Comparison of ENCODE assay signal across 18 cellular contexts in the genomic region with DNA sequence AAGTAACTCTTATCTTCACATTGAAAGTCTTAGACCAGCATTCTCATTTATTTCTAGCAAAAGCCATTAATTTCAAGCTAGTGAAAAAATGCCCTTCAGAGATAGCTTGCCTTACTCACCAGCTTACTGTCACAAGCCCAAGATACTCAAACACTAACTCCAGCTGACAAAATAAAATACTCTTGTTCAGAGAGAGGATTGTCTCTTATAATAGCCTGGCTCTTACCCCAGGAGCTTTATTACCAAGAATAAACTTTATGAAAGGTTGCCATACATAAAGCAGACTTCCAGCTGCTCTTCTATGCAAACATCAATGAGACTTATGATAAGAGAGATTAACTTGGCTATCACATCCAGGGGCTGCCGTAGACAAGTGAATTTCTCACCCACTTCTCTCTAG. TPM values are rescaled to one million over a fixed set of nuclear protein-coding genes. Genes with fewer than 3 reads are reported as not detected.
A peak's percentile ranks its signal among the peaks of the same experiment; 100 is the strongest.
DNase-seq lines count a peak whose midpoint lies in the region; ATAC-seq, FAIRE-seq and TF ChIP-seq lines count a peak whose summit lies in the region.
"Had no signal": no experiment of that assay in that cellular context is flagged by ENCODE, and none has a peak within 500 bp of the region (broad histone marks: within the 10 kb centered on the region; RNA-seq: fewer than 3 reads in every experiment).

No MANE protein-coding gene starts in this region.

- H3K9me3 ChIP-seq in A673 (ENCODE audit: low read depth, low read length, poor library complexity, severe bottlenecking) (no peaks in the 10 kb centered on the region), left ventricle myocardium inferior (replicated peaks) (no peaks in the 10 kb centered on the region), kidney (ENCODE audit: control insufficient read depth in 1 of 2, low read length in 2 of 2) (no peaks in the 10 kb centered on the region)
- H3K9me3 ChIP-seq: MG63, sigmoid colon, SJSA1, uterus had no signal

- H3K36me3 ChIP-seq in A673 (ENCODE audit: insufficient read depth, low read length, poor library complexity, severe bottlenecking) (no peaks in the 10 kb centered on the region), left ventricle myocardium inferior (peaks cover under 1% of the 10 kb centered on the region), kidney (ENCODE audit: control insufficient read depth in 1 of 2, insufficient read depth in 2 of 2, low read length in 2 of 2) (no peaks in the 10 kb centered on the region)
- H3K36me3 ChIP-seq: SJSA1, uterus had no signal

- BruUV-seq in A673 (replicated peaks; lab: Mats Ljungman, UMichigan): no TSS peak

- H3K27me3 ChIP-seq in A673 (replicated peaks; ENCODE audit: insufficient read depth, low read depth, low read length, poor library complexity) (no peaks in the 10 kb centered on the region), left ventricle myocardium inferior (ENCODE audit: low read depth) (no peaks in the 10 kb centered on the region)
- H3K27me3 ChIP-seq: foreskin keratinocyte, MG63, sigmoid colon, SJSA1, uterus had no signal

- CTCF ChIA-PET in A673 (lab: Charles Lee): interaction anchor here (0.5 kb wide), 1 partner anchor 139 kb away, joined by 7 read pairs; no protein-coding TSS in a partner anchor

- FAIRE-seq in kidney (lab: Jason Lieb, UNC): no peak
- FAIRE-seq: endometrium had no signal

- no peak overlapping the region for H3K9ac ChIP-seq in kidney (ENCODE audit: low read length in 2 of 2)

- ATAC-seq in GM21526 (IDR thresholded peaks at IDR 0.05; ENCODE audit: low FRiP score, unreplicated experiment): no peak
- ATAC-seq: foreskin keratinocyte had no signal

- TF ChIP-seq CTCF in A673 (conservative IDR thresholded peaks at IDR 0.05; ENCODE audit: low read depth, low read length): no peak
- TF ChIP-seq CTCF in LNCaP clone FGC (IDR thresholded peaks at IDR 0.05; ENCODE audit: control insufficient read depth, extremely low read depth, insufficient read depth): no peak
- no peak for TF ChIP-seq CTCF in left ventricle myocardium inferior (IDR thresholded peaks at IDR 0.05; ENCODE audit: borderline replicate concordance)
- no peak for TF ChIP-seq CTCF in kidney (IDR thresholded peaks at IDR 0.05; ENCODE audit: borderline replicate concordance, extremely low read depth, insufficient read depth)

- no peak overlapping the region for H3K27ac ChIP-seq in A673 (ENCODE audit: low read depth, low read length, poor library complexity, severe bottlenecking)
- H3K27ac ChIP-seq in left ventricle myocardium inferior (replicated peaks): peak overlapping the region; percentile 75
- no peak overlapping the region for H3K27ac ChIP-seq in kidney (ENCODE audit: low read depth in 2 of 2, low read length in 2 of 2)
- H3K27ac ChIP-seq: foreskin keratinocyte, SJSA1, uterus had no signal

- DNase-seq in A673 (ENCODE audit: low spot score) (peak; percentile 45), LNCaP clone FGC (ENCODE audit: low read depth) (peak; percentile 56), SHP77 treated with DMSO at 0.1 percent for 48 hours (lab: John Stamatoyannopoulos, UW) (peak; percentile 61), left ventricle myocardium inferior (no peak), GM19238 (ENCODE audit: insufficient read length, low spot score) (no peak), NCI-H128 (lab: John Stamatoyannopoulos, UW; ENCODE audit: unreplicated experiment) (no peak), kidney (no peak)
- DNase-seq: activated effector memory CD4-positive, alpha-beta T cell treated with Interleukin-2 at 50 U/mL for 16 hours; foreskin keratinocyte; MG63; NCI-H2107; sigmoid colon; stimulated activated CD4-positive, alpha-beta T cell treated with anti-CD3 and anti-CD28 coated beads, Interleukin-2, amount 100 ng/mL, for 48 hours; T1000; uterus had no signal

- H3K4me1 ChIP-seq in A673 (ENCODE audit: insufficient read depth, low read length, poor library complexity, severe bottlenecking): peaks cover 41% of the 10 kb centered on the region
- peaks cover 54% of the 10 kb centered on the region for H3K4me1 ChIP-seq in left ventricle myocardium inferior
- H3K4me1 ChIP-seq in kidney (ENCODE audit: control insufficient read depth in 1 of 2, insufficient read depth in 1 of 2, low read depth in 1 of 2, low read length in 2 of 2): peaks cover 0 to 3% of the 10 kb centered on the region in 2 donors
- H3K4me1 ChIP-seq: foreskin keratinocyte, uterus had no signal

- intact Hi-C loops in A673 (cut with micrococcal nuclease; ENCODE audit: unreplicated experiment): no loop called here
- intact Hi-C loops in left ventricle myocardium inferior (cut with micrococcal nuclease): no loop called here
- intact Hi-C loops in kidney (cut with DNase I): no loop called here

- POLR2A ChIA-PET in A673 (lab: Charles Lee; ENCODE audit: low non-redundant PET): no interaction called here

- H3K4me3 ChIP-seq in A673 (ENCODE audit: low read depth, low read length, poor library complexity, severe bottlenecking) (no peak overlapping the region), LNCaP clone FGC (ENCODE audit: low read depth, low read length) (no peak overlapping the region), left ventricle myocardium inferior (peak overlapping the region; percentile 19), kidney (ENCODE audit: low read length in 2 of 2) (no peak overlapping the region)
- H3K4me3 ChIP-seq: MG63, sigmoid colon, SJSA1, uterus had no signal

RNA-seq across cellular contexts. Expression of a gene that starts 53.6 kb away (rescaled TPM):
- 34.5 and 39.8 TPM in 2 replicates for total RNA-seq in A673 (2021)
- 32.0 TPM for total RNA-seq in left ventricle myocardium inferior
- 17.4 TPM for total RNA-seq in kidney
- 3.3 TPM for polyA plus RNA-seq in kidney (ENCODE audit: insufficient read depth, low read depth, low replicate concordance)

Comparison
In these comparisons a context has a peak if more than half of its experiments do, and no peak if none do; other contexts are left out.
1. DNase-seq: peak in A673 (single experiment), LNCaP clone FGC (single experiment) and SHP77 treated with DMSO at 0.1 percent for 48 hours (single experiment); none in left ventricle myocardium inferior (single experiment), GM19238 (single experiment), NCI-H128 (single experiment) and kidney (single experiment).